In genomic region chr2:237603049-237603717, GRCh38 we compare ENCODE assay signal across 2 cellular contexts.
A peak's percentile ranks its signal among the peaks of the same experiment; 100 is the strongest.
TF ChIP-seq lines count a peak whose summit lies in the region.

No MANE protein-coding gene starts in this region.

TF ChIP-seq in IMR-90, 13 proteins besides CTCF, POLR2A, EP300 and RAD21:
- no peak for TF ChIP-seq MAZ (IDR thresholded peaks at IDR 0.05; ENCODE audit: borderline replicate concordance, low read depth, low read length)
- no peak for TF ChIP-seq MXI1 (IDR thresholded peaks at IDR 0.05; ENCODE audit: borderline replicate concordance, low read depth, low read length)
- TF ChIP-seq RFX5 (IDR thresholded peaks at IDR 0.05; ENCODE audit: low read depth, low read length): no peak
- peak; percentile 10; the same call in 1 of the 2 replicates for TF ChIP-seq BHLHE40 (IDR thresholded peaks at IDR 0.05; ENCODE audit: low read depth, low read length)

TF ChIP-seq in GM12878, 131 proteins besides CTCF, POLR2A, EP300 and RAD21:
- TF ChIP-seq BHLHE40 (IDR thresholded peaks at IDR 0.05; ENCODE audit: borderline replicate concordance in 1 of 2, low read depth in 2 of 2, low read length in 1 of 2) (peak in 1 of 2 experiments; percentile 28; a peak in 1 of 4 replicates), HDAC2 (IDR thresholded peaks at IDR 0.05) (no peak), YY1 (IDR thresholded peaks at IDR 0.05; ENCODE audit: low read depth, low read length) (0 out of 2 replicates have a peak, but pooled peaks have one; percentile 9)
